In the genomic region with DNA sequence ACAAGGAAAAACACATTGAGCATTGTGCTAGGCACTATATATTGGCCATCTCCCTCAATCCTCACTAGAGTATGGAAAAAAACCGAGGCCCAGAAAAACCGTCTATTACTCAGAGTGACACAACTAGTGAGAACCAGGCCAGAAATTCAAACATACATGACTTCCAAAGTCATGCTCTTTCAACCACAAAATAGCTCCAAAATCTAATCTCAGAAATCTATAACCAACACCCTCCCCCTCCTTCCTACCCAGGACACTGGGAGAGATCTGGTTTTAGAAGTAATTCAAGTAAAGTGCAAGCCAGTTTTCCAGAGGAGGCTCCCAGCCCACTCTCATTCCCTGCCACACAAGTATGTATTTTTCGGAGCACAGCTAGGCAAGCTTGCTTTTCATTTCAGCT, we compare ENCODE assay signal across 24 cellular contexts. TPM values are rescaled to one million over a fixed set of nuclear protein-coding genes. Genes with fewer than 3 reads are reported as not detected.
DNase-seq lines count a peak whose midpoint lies in the region; ATAC-seq, FAIRE-seq and TF ChIP-seq lines count a peak whose summit lies in the region.
"Had no signal": no experiment of that assay in that cellular context is flagged by ENCODE, and none has a peak within 500 bp of the region (broad histone marks: within the 10 kb centered on the region; RNA-seq: fewer than 3 reads in every experiment).

No MANE protein-coding gene starts in this region.

- H3K9me3 Mint-ChIP-seq in astrocyte (ENCODE audit: unreplicated experiment): no peaks in the 10 kb centered on the region
- no peaks in the 10 kb centered on the region for H3K9me3 Mint-ChIP-seq in stimulated activated memory B cell treated with anti-CD40 and anti-IgM and Interleukin-4, amounts not matched to agents 10 μg/mL and 1 μg/mL and 100 μg/mL, for 72 hours
- H3K9me3 Mint-ChIP-seq: CD8-positive, alpha-beta T cell had no signal

- peaks cover 2% of the 10 kb centered on the region for H3K27me3 ChIP-seq in astrocyte (ENCODE audit: insufficient read depth, low read length)
- no peaks in the 10 kb centered on the region for H3K27me3 ChIP-seq in mesenchymal stem cell (ENCODE audit: control insufficient read depth in 1 of 2, insufficient read depth in 1 of 2, low read length in 2 of 2)
- no peaks in the 10 kb centered on the region for H3K27me3 ChIP-seq in right atrium auricular region

- H3K36me3 Mint-ChIP-seq in astrocyte (ENCODE audit: low read depth, unreplicated experiment): no peaks in the 10 kb centered on the region
- H3K36me3 Mint-ChIP-seq in stimulated activated memory B cell treated with anti-CD40 and anti-IgM and Interleukin-4, amounts not matched to agents 10 μg/mL and 1 μg/mL and 100 μg/mL, for 72 hours: peaks cover 25% of the 10 kb centered on the region
- H3K36me3 Mint-ChIP-seq: CD8-positive, alpha-beta T cell had no signal

- H3K4ac ChIP-seq in mesenchymal stem cell (ENCODE audit: low read depth in 1 of 2, low read length in 2 of 2): no peak overlapping the region

- H3K4me3 ChIP-seq in astrocyte (ENCODE audit: insufficient read depth, low read depth, low read length) (no peak overlapping the region), mesenchymal stem cell (ENCODE audit: insufficient read depth in 1 of 2, low read depth in 1 of 2, low read length in 2 of 2) (no peak overlapping the region), right atrium auricular region (no peak overlapping the region)

- H3K14ac ChIP-seq in mesenchymal stem cell (ENCODE audit: low read length in 2 of 2): no peak overlapping the region

- no peak overlapping the region for H2AK5ac ChIP-seq in mesenchymal stem cell (ENCODE audit: low read length, severe bottlenecking)

- 65% methylated on average over 3 of the region's 3 CpGs for WGBS in mesenchymal stem cell

- H2BK5ac ChIP-seq in mesenchymal stem cell (ENCODE audit: low read depth, low read length, poor library complexity, severe bottlenecking): no peak overlapping the region

- no peak for ATAC-seq in stimulated activated memory B cell treated with anti-CD40 and anti-IgM and Interleukin-4, amounts not matched to agents 10 μg/mL and 1 μg/mL and 100 μg/mL, for 72 hours
- ATAC-seq in GM18517 (IDR thresholded peaks at IDR 0.05; ENCODE audit: unreplicated experiment) (no peak), HG03135 (IDR thresholded peaks at IDR 0.05; ENCODE audit: unreplicated experiment) (no peak)
- ATAC-seq: CD8-positive, alpha-beta T cell; Panc1 had no signal

- H3K18ac ChIP-seq in mesenchymal stem cell (ENCODE audit: low read depth in 1 of 2, low read length in 2 of 2): no peak overlapping the region

- no peak overlapping the region for H2AFZ ChIP-seq in astrocyte (ENCODE audit: low read depth, low read length)
- no peak overlapping the region for H2AFZ ChIP-seq in mesenchymal stem cell (ENCODE audit: low read depth, low read length)

- H3K9ac ChIP-seq in astrocyte (ENCODE audit: low read length) (no peak overlapping the region), mesenchymal stem cell (ENCODE audit: low read length) (no peak overlapping the region)

- H3K4me1 ChIP-seq in astrocyte (ENCODE audit: insufficient read depth, low read length) (peaks cover 6% of the 10 kb centered on the region), mesenchymal stem cell (ENCODE audit: control insufficient read depth, insufficient read depth, low read depth, low read length) (peaks cover 1% of the 10 kb centered on the region), right atrium auricular region (peaks cover 0 to 9% of the 10 kb centered on the region in 2 donors)

- H3K79me1 ChIP-seq in mesenchymal stem cell (replicated peaks; ENCODE audit: low read length, poor library complexity, severe bottlenecking): peaks cover 7% of the 10 kb centered on the region

- H4K8ac ChIP-seq in mesenchymal stem cell (ENCODE audit: low read length): no peak overlapping the region

- H3K36me3 ChIP-seq in astrocyte (ENCODE audit: insufficient read depth, low read length) (no peaks in the 10 kb centered on the region), mesenchymal stem cell (ENCODE audit: control insufficient read depth in 1 of 2, insufficient read depth in 2 of 2, low read depth in 1 of 2, low read length in 2 of 2) (peaks cover 0 to 5% of the 10 kb centered on the region in 2 experiments), right atrium auricular region (no peaks in the 10 kb centered on the region)

- H3K27ac Mint-ChIP-seq in astrocyte (ENCODE audit: unreplicated experiment): no peak overlapping the region
- peak overlapping the region; percentile 33 for H3K27ac Mint-ChIP-seq in stimulated activated memory B cell treated with anti-CD40 and anti-IgM and Interleukin-4, amounts not matched to agents 10 μg/mL and 1 μg/mL and 100 μg/mL, for 72 hours
- H3K27ac Mint-ChIP-seq: CD8-positive, alpha-beta T cell had no signal

- no peak overlapping the region for H2BK12ac ChIP-seq in mesenchymal stem cell (ENCODE audit: low read length in 2 of 2)

- peak; percentile 54 for DNase-seq in G401 (ENCODE audit: low spot score)
- DNase-seq in astrocyte (ENCODE audit: low read depth): peak; percentile 26
- peak; percentile 3 for DNase-seq in mesenchymal stem cell
- DNase-seq in right atrium auricular region (ENCODE audit: low spot score): no peak
- DNase-seq in NCI-H2227 treated with DMSO at 0.1 percent for 48 hours (lab: John Stamatoyannopoulos, UW): no peak
- DNase-seq: AML-193; C1 segment of cervical spinal cord; CD8-positive, alpha-beta T cell; GDM1; Kasumi-1; MM.1S; NCI-H1048; NCI-H1417 treated with DMSO at 0.1 percent for 48 hours; NCI-H187; NCI-H2107; NCI-H510A; SIG-M5 had no signal

- H3K23ac ChIP-seq in mesenchymal stem cell (ENCODE audit: low read length in 2 of 2): no peak overlapping the region

- FAIRE-seq in astrocyte (lab: Jason Lieb, UNC): no peak
- FAIRE-seq: H54 had no signal

- no peak overlapping the region for H2BK15ac ChIP-seq in mesenchymal stem cell (ENCODE audit: low read depth, poor library complexity, severe bottlenecking)

- H3K4me2 ChIP-seq in astrocyte (ENCODE audit: low read length) (no peak overlapping the region), mesenchymal stem cell (ENCODE audit: low read length, poor library complexity, severe bottlenecking) (no peak overlapping the region)

- no peak overlapping the region for H2BK120ac ChIP-seq in mesenchymal stem cell (ENCODE audit: low read depth, low read length)

- H3K9me3 ChIP-seq in astrocyte (ENCODE audit: insufficient read depth, low read depth, low read length) (no peaks in the 10 kb centered on the region), mesenchymal stem cell (ENCODE audit: control insufficient read depth, low read length) (peaks cover 5% of the 10 kb centered on the region), right atrium auricular region (no peaks in the 10 kb centered on the region)

- no peaks in the 10 kb centered on the region for H4K20me1 ChIP-seq in astrocyte (ENCODE audit: insufficient read depth, low read length)

- in situ Hi-C loops in G401 (cut with HindIII; ENCODE audit: low sequenced_read_pairs): no loop called here

- no peaks in the 10 kb centered on the region for H3K79me2 ChIP-seq in astrocyte (ENCODE audit: insufficient read depth, low read length)

- no peak overlapping the region for H3K27ac ChIP-seq in astrocyte (ENCODE audit: low read depth, low read length)
- no peak overlapping the region for H3K27ac ChIP-seq in mesenchymal stem cell (ENCODE audit: low read length, poor library complexity, severe bottlenecking)
- H3K27ac ChIP-seq in right atrium auricular region: no peak overlapping the region

- H3K4me3 Mint-ChIP-seq in astrocyte (ENCODE audit: unreplicated experiment): no peak overlapping the region
- H3K4me3 Mint-ChIP-seq in stimulated activated memory B cell treated with anti-CD40 and anti-IgM and Interleukin-4, amounts not matched to agents 10 μg/mL and 1 μg/mL and 100 μg/mL, for 72 hours: no peak overlapping the region
- H3K4me3 Mint-ChIP-seq: CD8-positive, alpha-beta T cell had no signal

- TF ChIP-seq CTCF in astrocyte (IDR thresholded peaks at IDR 0.05; ENCODE audit: insufficient read depth, low read depth, low read length): no peak
- no peak for TF ChIP-seq CTCF in right atrium auricular region (IDR thresholded peaks at IDR 0.05)

- H3K4me1 Mint-ChIP-seq in astrocyte (ENCODE audit: low read depth, unreplicated experiment): peaks cover 17% of the 10 kb centered on the region
- H3K4me1 Mint-ChIP-seq in stimulated activated memory B cell treated with anti-CD40 and anti-IgM and Interleukin-4, amounts not matched to agents 10 μg/mL and 1 μg/mL and 100 μg/mL, for 72 hours: peaks cover 57% of the 10 kb centered on the region

- H4K91ac ChIP-seq in mesenchymal stem cell (ENCODE audit: low read length): no peak overlapping the region

- H3K27me3 Mint-ChIP-seq in astrocyte (ENCODE audit: low read depth, unreplicated experiment): peaks cover 9% of the 10 kb centered on the region
- no peaks in the 10 kb centered on the region for H3K27me3 Mint-ChIP-seq in stimulated activated memory B cell treated with anti-CD40 and anti-IgM and Interleukin-4, amounts not matched to agents 10 μg/mL and 1 μg/mL and 100 μg/mL, for 72 hours

RNA-seq across cellular contexts. Expression of a gene that starts 7.6 kb away (rescaled TPM):
- total RNA-seq in G401 (2014; rRNA removed; shearing (Covaris generic)): not detected in 2 replicates
- total RNA-seq in astrocyte (0.18 and 0.22 TPM in 2 replicates), right atrium auricular region (1 to 10 TPM; 2.8 to 8.4 TPM)
- polyA plus RNA-seq in mesenchymal stem cell (2013, experiment 1 of 2): 0.07 TPM
- polyA plus RNA-seq in mesenchymal stem cell (2013, experiment 2 of 2): 0.03 TPM
- total RNA-seq: A172; CD8-positive, alpha-beta T cell; Daoy had no signal

Comparison
In these comparisons a context has a peak if more than half of its experiments do, and no peak if none do; other contexts are left out.
1. DNase-seq: peak in G401 (single experiment), astrocyte (single experiment) and mesenchymal stem cell (single experiment); none in right atrium auricular region (single experiment) and NCI-H2227 treated with DMSO at 0.1 percent for 48 hours (single experiment).